Comparison of ENCODE assay signal across 8 cellular contexts in genomic region chr4:73019462-73020047, GRCh38. TPM values are rescaled to one million over a fixed set of nuclear protein-coding genes. Genes with fewer than 3 reads are reported as not detected.
DNase-seq lines count a peak whose midpoint lies in the region; ATAC-seq and TF ChIP-seq lines count a peak whose summit lies in the region.

No MANE protein-coding gene starts in this region.

- CTCF ChIA-PET in SK-N-SH (lab: Yijun Ruan, JAX), result interaction anchor here (0.5 to 1.8 kb wide), 10 partner anchors 10 to 724 kb away, joined by 3 to 7 read pairs (median 4); no protein-coding TSS in a partner anchor

- no peak overlapping the region for H3K9ac ChIP-seq in SK-N-SH

- POLR2A ChIA-PET in SK-N-SH (lab: Yijun Ruan, JAX), result no interaction called here

- peak; percentile 44 for ATAC-seq in HG02798 (IDR thresholded peaks at IDR 0.05; ENCODE audit: poor library complexity, unreplicated experiment)
- no peak for ATAC-seq in GM18873 (IDR thresholded peaks at IDR 0.05; ENCODE audit: low FRiP score, unreplicated experiment)
- ATAC-seq in HG03135 (IDR thresholded peaks at IDR 0.05; ENCODE audit: unreplicated experiment), result no peak

- H3F3A ChIP-seq in SK-N-SH (replicated peaks; ENCODE audit: insufficient read depth), result no peaks in the 10 kb centered on the region

- 4% methylated on average over 3 of the region's 3 CpGs for WGBS in SK-N-SH (ENCODE audit: low lambda C conversion rate)

- peak; percentile 80 for TF ChIP-seq RAD21 in SK-N-SH (IDR thresholded peaks at IDR 0.05; ENCODE audit: low read length)

- no peaks in the 10 kb centered on the region for H3K36me3 ChIP-seq in SK-N-SH (replicated peaks in 1 of 2; ENCODE audit: control insufficient read depth in 1 of 2, insufficient read depth in 2 of 2, low read length in 1 of 2)

- no peak overlapping the region for H3K27ac ChIP-seq in SK-N-SH (ENCODE audit: low read depth in 2 of 2, low read length in 1 of 2)

- peak overlapping the region; percentile 37; the same call in 1 of the 2 replicates for H2AFZ ChIP-seq in SK-N-SH (ENCODE audit: low read depth)

- peaks cover 5% of the 10 kb centered on the region; the same call in 1 of the 2 replicates for H3K27me3 ChIP-seq in SK-N-SH (ENCODE audit: insufficient read depth)

- no peak for TF ChIP-seq EP300 in SK-N-SH (IDR thresholded peaks at IDR 0.05; ENCODE audit: borderline replicate concordance in 1 of 2, low read depth in 1 of 2, low read length in 1 of 2)

- no peaks in the 10 kb centered on the region for H3K9me2 ChIP-seq in SK-N-SH

- no peaks in the 10 kb centered on the region for H4K20me1 ChIP-seq in SK-N-SH (ENCODE audit: insufficient read depth)

- peak; percentile 83 for TF ChIP-seq CTCF in SK-N-SH (IDR thresholded peaks at IDR 0.05)
- TF ChIP-seq CTCF in fibroblast of pulmonary artery (IDR thresholded peaks at IDR 0.05; ENCODE audit: low read length, missing control alignments), result peak; percentile 58

- H3K4me2 ChIP-seq in SK-N-SH, result no peak overlapping the region

- no peaks in the 10 kb centered on the region for H3K79me2 ChIP-seq in SK-N-SH (ENCODE audit: insufficient read depth)

- H3K4me3 ChIP-seq in SK-N-SH (ENCODE audit: low read depth in 2 of 2, low read length in 1 of 2), result no peak overlapping the region; a peak in 1 of 4 replicates
- H3K4me3 ChIP-seq in fibroblast of pulmonary artery (replicated peaks; ENCODE audit: low read depth, low read length), result no peak overlapping the region

- DNase-seq in NCI-H2081 (lab: John Stamatoyannopoulos, UW), result peak; percentile 25 to 34
- DNase-seq in NCI-H2081 treated with DMSO at 0.1 percent for 48 hours (lab: John Stamatoyannopoulos, UW), result no peak
- DNase-seq in SK-N-SH, result peak; percentile 49
- peak; percentile 74 for DNase-seq in fibroblast of pulmonary artery (ENCODE audit: low read depth)
- peak; percentile 44 for DNase-seq in retina

- no peaks in the 10 kb centered on the region for H3K4me1 ChIP-seq in SK-N-SH (ENCODE audit: control insufficient read depth in 1 of 2, insufficient read depth in 2 of 2, low read depth in 1 of 2, low read length in 1 of 2)

- H3K9me3 ChIP-seq in SK-N-SH, result no peaks in the 10 kb centered on the region

TF ChIP-seq in SK-N-SH, 30 proteins besides CTCF, POLR2A, EP300 and RAD21:
- TF ChIP-seq SMC3 (IDR thresholded peaks at IDR 0.05; ENCODE audit: low read depth, low read length) (peak; percentile 70), FOSL2 (IDR thresholded peaks at IDR 0.05; ENCODE audit: borderline replicate concordance, low read depth) (no peak)

RNA-seq across cellular contexts. Expression of gene COX18, which starts 50.0 kb away (rescaled TPM):
- polyA plus RNA-seq in SK-N-SH (2012; rRNA removed), result 7.7 and 13.3 TPM in 2 replicates
- 7.8 and 10.9 TPM in 2 replicates for polyA plus RNA-seq in SK-N-SH (2012; cell fraction: cytosol; rRNA removed)
- polyA plus RNA-seq in SK-N-SH (2012; cell fraction: nucleus; rRNA removed), result 9.0 and 10.7 TPM in 2 replicates
